8 cellular contexts compared by ENCODE assay signal in genomic region chr6:155493694-155494143, GRCh38. TPM values are rescaled to one million over a fixed set of nuclear protein-coding genes. Genes with fewer than 3 reads are reported as not detected.
A peak's percentile ranks its signal among the peaks of the same experiment; 100 is the strongest.
DNase-seq lines count a peak whose midpoint lies in the region; ATAC-seq and TF ChIP-seq lines count a peak whose summit lies in the region.

No MANE protein-coding gene starts in this region.

- TF ChIP-seq CTCF in thoracic aorta (IDR thresholded peaks at IDR 0.05) = no peak

- H3K36me3 ChIP-seq in thoracic aorta = no peaks in the 10 kb centered on the region

- peaks cover 19 to 29% of the 10 kb centered on the region in 2 donors for H3K4me1 ChIP-seq in thoracic aorta (ENCODE audit: control insufficient read depth in 1 of 2, low read depth in 2 of 2)

- intact Hi-C loops in left cardiac atrium (cut with DNase I) = no loop called here

- no peaks in the 10 kb centered on the region for H3K9me3 ChIP-seq in thoracic aorta

- H3K4me3 ChIP-seq in thoracic aorta = no peak overlapping the region

- H3K27ac ChIP-seq in thoracic aorta = peak overlapping the region; percentile 83 to 85

- DNase-seq in AG08396 (ENCODE audit: low spot score) (peak; percentile 81), T1000 (lab: John Stamatoyannopoulos, UW) (peak; percentile 50), left cardiac atrium (peak; percentile 40), thoracic aorta (ENCODE audit: low spot score) (peak; percentile 42), NCI-H1436 (lab: John Stamatoyannopoulos, UW) (no peak), activated T-cell treated with anti-CD3 and anti-CD28 coated beads for 4 hours (no peak)

- peak; percentile 86 for ATAC-seq in GM19043 (IDR thresholded peaks at IDR 0.05; ENCODE audit: low read depth, unreplicated experiment)
- ATAC-seq in HG03159 (IDR thresholded peaks at IDR 0.05; ENCODE audit: unreplicated experiment) = peak; percentile 86
- ATAC-seq in left cardiac atrium = peak; percentile 59 to 95
- peak; percentile 94 for ATAC-seq in thoracic aorta (ENCODE audit: insufficient number of reproducible peaks, low FRiP score, low read depth)

- H3K27me3 ChIP-seq in thoracic aorta (replicated peaks; ENCODE audit: insufficient read depth) = no peaks in the 10 kb centered on the region

RNA-seq across cellular contexts. Expression of gene NOX3, which starts 38.1 kb away (rescaled TPM):
- total RNA-seq in left cardiac atrium = not detected
- total RNA-seq in thoracic aorta = not detected

Comparison
In these comparisons a context has a peak if more than half of its experiments do, and no peak if none do; other contexts are left out.
1. DNase-seq: peak in AG08396 (single experiment), T1000 (single experiment), left cardiac atrium (single experiment) and thoracic aorta (single experiment); none in NCI-H1436 (single experiment) and activated T-cell treated with anti-CD3 and anti-CD28 coated beads for 4 hours (single experiment).
2. Peak in every context shown above with its lines, with median percentiles within 50 percentile points of each other: ATAC-seq.